8 cellular contexts compared by ENCODE assay signal in the genomic region with DNA sequence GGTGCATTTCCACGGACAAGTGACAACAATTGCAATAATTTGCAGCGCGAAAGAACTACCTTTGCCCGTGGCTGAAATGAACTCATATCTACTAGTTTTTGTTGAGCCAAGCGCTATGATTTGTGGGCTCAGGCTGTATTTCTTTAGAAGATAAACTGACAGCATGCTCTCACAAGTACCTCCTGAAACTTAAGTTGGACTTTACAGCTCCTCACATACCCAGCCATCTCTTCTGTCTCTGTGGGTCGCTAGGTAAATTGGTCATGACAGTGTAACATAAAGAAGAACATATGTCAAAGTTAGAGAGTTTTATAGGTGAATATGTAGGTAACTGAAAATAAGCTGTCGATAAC. TPM values are rescaled to one million over a fixed set of nuclear protein-coding genes. Genes with fewer than 3 reads are reported as not detected.
DNase-seq lines count a peak whose midpoint lies in the region; ATAC-seq and TF ChIP-seq lines count a peak whose summit lies in the region.

No MANE protein-coding gene starts in this region.

- DNase-seq in T-helper 1 cell (no peak), astrocyte of the spinal cord (ENCODE audit: low read depth, low spot score) (peak; percentile 11), lung (ENCODE audit: low spot score) (no peak), aorta (no peak), NK-92 (lab: John Stamatoyannopoulos, UW; ENCODE audit: unreplicated experiment) (no peak)

- peak overlapping the region; percentile 93 for H3K4me3 ChIP-seq in astrocyte of the spinal cord (ENCODE audit: low read depth, low read length)
- H3K4me3 ChIP-seq in lung, result peak overlapping the region; percentile 95
- H3K4me3 ChIP-seq in aorta (ENCODE audit: low read length in 2 of 2), result peak overlapping the region; percentile 36 to 91

- in situ Hi-C loops in astrocyte of the spinal cord (cut with HindIII; ENCODE audit: low sequenced_read_pairs), result no loop called here

- H3K4me1 ChIP-seq in lung (ENCODE audit: control insufficient read depth in 2 of 2, insufficient read depth in 2 of 2, low read length in 2 of 2) (peaks cover 0 to 3% of the 10 kb centered on the region in 2 donors), aorta (ENCODE audit: control insufficient read depth in 1 of 2, insufficient read depth in 2 of 2, low read length in 2 of 2) (no peaks in the 10 kb centered on the region)

- peaks cover 9% of the 10 kb centered on the region for H3K36me3 Mint-ChIP-seq in T-helper 1 cell treated with Interleukin-12 subunit alpha and Interleukin-12 subunit beta and Interleukin-4 antibody, amounts not matched to agents 30 μg/mL and 1 μg/mL, for 36 hours (ENCODE audit: low read depth)

- H3K4me3 Mint-ChIP-seq in T-helper 1 cell treated with Interleukin-12 subunit alpha and Interleukin-12 subunit beta and Interleukin-4 antibody, amounts not matched to agents 30 μg/mL and 1 μg/mL, for 36 hours, result peak overlapping the region; percentile 92

- H3K27me3 ChIP-seq in lung (ENCODE audit: control insufficient read depth, insufficient read depth) (no peaks in the 10 kb centered on the region), aorta (ENCODE audit: control insufficient read depth in 1 of 2, insufficient read depth in 2 of 2, low read length in 1 of 2) (no peaks in the 10 kb centered on the region)

- peaks cover 20% of the 10 kb centered on the region for H3K4me1 Mint-ChIP-seq in T-helper 1 cell treated with Interleukin-12 subunit alpha and Interleukin-12 subunit beta and Interleukin-4 antibody, amounts not matched to agents 30 μg/mL and 1 μg/mL, for 36 hours (ENCODE audit: low read depth)

- H3K9me3 ChIP-seq in lung (ENCODE audit: control insufficient read depth in 2 of 2, insufficient read depth in 1 of 2, low read length in 1 of 2), result no peaks in the 10 kb centered on the region
- no peaks in the 10 kb centered on the region for H3K9me3 ChIP-seq in aorta (ENCODE audit: control insufficient read depth, low read length)

- TF ChIP-seq CTCF in astrocyte of the spinal cord (IDR thresholded peaks at IDR 0.05; ENCODE audit: low read depth, low read length), result no peak
- TF ChIP-seq CTCF in lung (IDR thresholded peaks at IDR 0.05; ENCODE audit: control extremely low read depth, extremely low read depth), result no peak

- intact Hi-C loops in aorta (cut with DNase I), result loop anchor here in 1 of 2 donors (10.0 kb wide), 1 partner anchor 622 kb away; a partner anchor contains a TSS

- peaks cover under 1% of the 10 kb centered on the region for H3K27me3 Mint-ChIP-seq in T-helper 1 cell treated with Interleukin-12 subunit alpha and Interleukin-12 subunit beta and Interleukin-4 antibody, amounts not matched to agents 30 μg/mL and 1 μg/mL, for 36 hours (ENCODE audit: low read depth)

- peak overlapping the region; percentile 43 for H3K27ac Mint-ChIP-seq in T-helper 1 cell treated with Interleukin-12 subunit alpha and Interleukin-12 subunit beta and Interleukin-4 antibody, amounts not matched to agents 30 μg/mL and 1 μg/mL, for 36 hours

- H3K27ac ChIP-seq in lung (ENCODE audit: low read depth in 1 of 2, low read length in 1 of 2), result no peak overlapping the region
- no peak overlapping the region for H3K27ac ChIP-seq in aorta (ENCODE audit: low read depth in 1 of 2, low read length in 2 of 2)

- ATAC-seq in HG03565 (IDR thresholded peaks at IDR 0.05; ENCODE audit: unreplicated experiment) (peak; percentile 3), lung (ENCODE audit: insufficient read depth, low FRiP score) (no peak), aorta (ENCODE audit: low FRiP score) (no peak), HG03520 (IDR thresholded peaks at IDR 0.05; ENCODE audit: unreplicated experiment) (no peak)

- 16% methylated on average over 7 of the region's 7 CpGs for WGBS in lung, 2 donors
- 12 to 13% methylated on average over 7 of the region's 7 CpGs for WGBS in aorta, 2 donors

- H3K9me3 Mint-ChIP-seq in T-helper 1 cell treated with Interleukin-12 subunit alpha and Interleukin-12 subunit beta and Interleukin-4 antibody, amounts not matched to agents 30 μg/mL and 1 μg/mL, for 36 hours, result peaks cover 6% of the 10 kb centered on the region

- H3K36me3 ChIP-seq in lung (ENCODE audit: control insufficient read depth in 2 of 2, insufficient read depth in 2 of 2, low read length in 2 of 2) (no peaks in the 10 kb centered on the region), aorta (ENCODE audit: control insufficient read depth in 1 of 2, insufficient read depth in 2 of 2, low read length in 1 of 2) (no peaks in the 10 kb centered on the region)

RNA-seq across cellular contexts. Expression of a gene that starts 0.8 kb away (rescaled TPM):
- total RNA-seq in lung (10 to 100 TPM; 28.0 to 66.1 TPM), aorta (10 to 100 TPM; 32.8 to 33.6 TPM)
- polyA plus RNA-seq in lung (1 to 10 TPM; 7.0 to 7.5 TPM), aorta (1 to 10 TPM; 9.6 to 9.9 TPM)

RNA-seq across cellular contexts. Expression of a gene that starts 53.3 kb away (rescaled TPM):
- 100 to 1,000 TPM in 1 of 2 donors, 10 to 100 TPM in 1; 40.4 to 115 TPM for total RNA-seq in lung
- polyA plus RNA-seq in lung, result 10 to 100 TPM; 22.7 to 31.8 TPM
- total RNA-seq in aorta, result 100 to 1,000 TPM; 211 to 214 TPM
- 100 to 1,000 TPM in 1 of 2 donors, 10 to 100 TPM in 1; 58.1 to 127 TPM for polyA plus RNA-seq in aorta
